8 cellular contexts compared by ENCODE assay signal in genomic region chr2:112500850-112501484, GRCh38. TPM values are rescaled to one million over a fixed set of nuclear protein-coding genes. Genes with fewer than 3 reads are reported as not detected.
DNase-seq lines count a peak whose midpoint lies in the region; ATAC-seq and TF ChIP-seq lines count a peak whose summit lies in the region.
"Not testable (repeated sequence)": the region's sequence is repeated elsewhere in the genome, so short reads cannot be mapped to it uniquely, and the experiment has no call there.

No MANE protein-coding gene starts in this region.

- H3K27me3 Mint-ChIP-seq in activated T-helper 2 cell treated with anti-CD3 and anti-CD28 coated beads, Interferon-gamma antibody, Interleukin-2, Interleukin-4, amounts not matched to agents 10 μg/mL and 5 μg/mL and 100 μg/mL, durations not matched to agents 14 hours and 24 hours and 36 hours (ENCODE audit: low read depth): not testable (repeated sequence)

- TF ChIP-seq CTCF in BJ (IDR thresholded peaks at IDR 0.05; ENCODE audit: insufficient read depth, low read depth, low read length): 0 out of 2 replicates have a peak, but pooled peaks have one; percentile 14
- TF ChIP-seq CTCF in liver (IDR thresholded peaks at IDR 0.05; ENCODE audit: low read depth, low read length, missing input control): peak; percentile 31

- CTCF ChIA-PET in BJ (lab: Yijun Ruan, JAX): not testable (repeated sequence)

- ATAC-seq in GM19467 (IDR thresholded peaks at IDR 0.05; ENCODE audit: unreplicated experiment): peak; percentile 56

- not testable (repeated sequence) for H3K4me1 Mint-ChIP-seq in activated T-helper 2 cell treated with anti-CD3 and anti-CD28 coated beads, Interferon-gamma antibody, Interleukin-2, Interleukin-4, amounts not matched to agents 10 μg/mL and 5 μg/mL and 100 μg/mL, durations not matched to agents 14 hours and 24 hours and 36 hours (ENCODE audit: low read depth)

- H3K36me3 Mint-ChIP-seq in activated T-helper 2 cell treated with anti-CD3 and anti-CD28 coated beads, Interferon-gamma antibody, Interleukin-2, Interleukin-4, amounts not matched to agents 10 μg/mL and 5 μg/mL and 100 μg/mL, durations not matched to agents 14 hours and 24 hours and 36 hours (ENCODE audit: low read depth): peaks cover 18% of the 10 kb centered on the region

- not testable (repeated sequence) for H3K4me1 ChIP-seq in liver (ENCODE audit: control insufficient read depth in 4 of 4, insufficient read depth in 4 of 4, low read length in 3 of 4)

- not testable (repeated sequence) for DNase-seq in BJ (ENCODE audit: low read depth)
- peak; percentile 12 for DNase-seq in NCI-H1436 (lab: John Stamatoyannopoulos, UW)
- peak; percentile 65 for DNase-seq in SW480 (ENCODE audit: low spot score)
- DNase-seq in activated T-helper 2 cell treated with anti-CD3 and anti-CD28 coated beads, Interferon-gamma antibody, Interleukin-2, Interleukin-4, amounts not matched to agents 10 μg/mL and 5 μg/mL and 100 μg/mL, durations not matched to agents 14 hours and 24 hours and 36 hours (ENCODE audit: low spot score): peak; percentile 26
- peak; percentile 69 to 78 for DNase-seq in erythroblast (lab: John Stamatoyannopoulos, UW)
- DNase-seq in stimulated activated CD4-positive, alpha-beta T cell treated with anti-CD3 and anti-CD28 coated beads, Interleukin-4, amount 100 ng/mL, for 4 hours: peak; percentile 27 to 53

- H3K4me3 ChIP-seq in BJ (ENCODE audit: low read depth, low read length); liver (ENCODE audit: low read depth in 1 of 3, low read length in 3 of 3): not testable (repeated sequence)

- POLR2A ChIA-PET in BJ (lab: Charles Lee): not testable (repeated sequence)

- not testable (repeated sequence) for TF ChIP-seq POLR2A in erythroblast (IDR thresholded peaks at IDR 0.05; ENCODE audit: low read length)

- H3K9me3 Mint-ChIP-seq in activated T-helper 2 cell treated with anti-CD3 and anti-CD28 coated beads, Interferon-gamma antibody, Interleukin-2, Interleukin-4, amounts not matched to agents 10 μg/mL and 5 μg/mL and 100 μg/mL, durations not matched to agents 14 hours and 24 hours and 36 hours: not testable (repeated sequence)

- 51% methylated on average over 9 of the region's 10 CpGs for WGBS in liver

- not testable (repeated sequence) for H3K9ac ChIP-seq in liver (ENCODE audit: low read depth in 1 of 2, low read length in 2 of 2)

- H3K36me3 ChIP-seq in BJ (ENCODE audit: control insufficient read depth, insufficient read depth, low read length); liver (ENCODE audit: control insufficient read depth in 4 of 4, insufficient read depth in 3 of 4, low read depth in 1 of 4, low read length in 3 of 4): not testable (repeated sequence)

- intact Hi-C loops in activated T-helper 2 cell treated with anti-CD3 and anti-CD28 coated beads, Interferon-gamma antibody, Interleukin-2, Interleukin-4, amounts not matched to agents 10 μg/mL and 5 μg/mL and 100 μg/mL, durations not matched to agents 14 hours and 24 hours and 36 hours (cut with micrococcal nuclease): not testable (repeated sequence)

- H3K9me3 ChIP-seq in liver (ENCODE audit: control insufficient read depth in 4 of 4, low read length in 3 of 4): not testable (repeated sequence)

- not testable (repeated sequence) for H3K27me3 ChIP-seq in BJ (ENCODE audit: control insufficient read depth, insufficient read depth, low read length); liver (ENCODE audit: control insufficient read depth in 4 of 4, insufficient read depth in 4 of 4, low read length in 3 of 4)

- not testable (repeated sequence) for H3K27ac ChIP-seq in liver (ENCODE audit: low read depth in 1 of 2, low read length in 2 of 2)

- H3K4me3 Mint-ChIP-seq in activated T-helper 2 cell treated with anti-CD3 and anti-CD28 coated beads, Interferon-gamma antibody, Interleukin-2, Interleukin-4, amounts not matched to agents 10 μg/mL and 5 μg/mL and 100 μg/mL, durations not matched to agents 14 hours and 24 hours and 36 hours (ENCODE audit: low read depth): not testable (repeated sequence)

- H3K27ac Mint-ChIP-seq in activated T-helper 2 cell treated with anti-CD3 and anti-CD28 coated beads, Interferon-gamma antibody, Interleukin-2, Interleukin-4, amounts not matched to agents 10 μg/mL and 5 μg/mL and 100 μg/mL, durations not matched to agents 14 hours and 24 hours and 36 hours: peak overlapping the region; percentile 17

- peak; percentile 41 to 70 for TF ChIP-seq RAD21 in liver (IDR thresholded peaks at IDR 0.05)

RNA-seq across cellular contexts. Expression of gene TTL, which starts 19.0 kb away (rescaled TPM):
- 11.1 and 19.0 TPM in 2 replicates for polyA plus RNA-seq in BJ (2011; rRNA removed)
- 27.1 and 27.4 TPM in 2 replicates for polyA minus RNA-seq in BJ (2011; rRNA and poly(A)+ RNA removed)
- 48.2 and 50.1 TPM in 2 replicates for total RNA-seq in activated T-helper 2 cell treated with anti-CD3 and anti-CD28 coated beads, Interferon-gamma antibody, Interleukin-2, Interleukin-4, amounts not matched to agents 10 μg/mL and 5 μg/mL and 100 μg/mL, durations not matched to agents 14 hours and 24 hours and 36 hours
- 1 to 10 TPM; 7.2 to 9.5 TPM for total RNA-seq in liver
- polyA plus RNA-seq in liver: 1 to 10 TPM; 3.6 to 7.0 TPM

RNA-seq across cellular contexts. Expression of gene POLR1B, which starts 41.3 kb away (rescaled TPM):
- polyA plus RNA-seq in BJ (2011; rRNA removed) (11.8 and 13.9 TPM in 2 replicates), liver (1 to 10 TPM; 6.5 to 8.5 TPM)
- polyA minus RNA-seq in BJ (2011; rRNA and poly(A)+ RNA removed): 28.7 and 36.9 TPM in 2 replicates
- total RNA-seq in activated T-helper 2 cell treated with anti-CD3 and anti-CD28 coated beads, Interferon-gamma antibody, Interleukin-2, Interleukin-4, amounts not matched to agents 10 μg/mL and 5 μg/mL and 100 μg/mL, durations not matched to agents 14 hours and 24 hours and 36 hours: 58.0 and 68.2 TPM in 2 replicates
- total RNA-seq in liver: 10 to 100 TPM; 13.1 to 23.8 TPM
